In the genomic region with DNA sequence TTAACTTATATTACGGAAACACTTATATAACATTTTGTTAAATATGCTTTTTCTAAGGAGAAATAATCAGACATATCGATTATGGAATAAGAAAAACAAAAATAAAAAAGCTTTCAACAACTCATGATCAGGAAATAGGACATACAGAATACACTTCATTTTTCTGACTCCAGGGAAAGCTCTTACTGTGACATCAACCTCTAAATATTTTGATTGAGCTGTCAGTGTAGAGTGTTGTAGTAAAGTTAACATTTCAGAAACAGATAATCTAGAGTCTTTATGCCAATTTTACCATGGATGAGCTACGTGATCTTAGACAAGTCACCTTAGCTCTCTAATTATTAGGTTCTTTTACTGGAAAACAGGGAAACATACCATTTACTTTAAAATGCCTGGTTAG, we compare ENCODE assay signal across 26 cellular contexts.
"Had no signal": no experiment of that assay in that cellular context is flagged by ENCODE, and none has a peak within 500 bp of the region (broad histone marks: within the 10 kb centered on the region; RNA-seq: fewer than 3 reads in every experiment).

No MANE protein-coding gene starts in this region.

- H3K36me3 ChIP-seq: stomach, suprapubic skin, thoracic aorta, thyroid gland, tibial artery, tibial nerve, transverse colon, upper lobe of left lung, upper lobe of right lung, uterus, vagina had no signal

- H3K4me3 ChIP-seq: stomach, suprapubic skin, testis, thoracic aorta, thyroid gland, tibial artery, tibial nerve, transverse colon, upper lobe of left lung, upper lobe of right lung, uterus, vagina had no signal

- ATAC-seq: stimulated activated effector memory CD8-positive, alpha-beta T cell treated with anti-CD3 and anti-CD28 coated beads, Interleukin-12 subunit alpha, Interleukin-12 subunit beta, amount 100 ng/mL, for 72 hours; stimulated activated memory B cell treated with anti-CD40 and anti-IgM and Interleukin-4, amounts not matched to agents 10 μg/mL and 1 μg/mL and 100 μg/mL, for 72 hours; stimulated activated naive B cell treated with anti-CD40 and anti-IgM and Interleukin-4, amounts not matched to agents 10 μg/mL and 1 μg/mL and 100 μg/mL, for 72 hours; stimulated activated naive CD8-positive, alpha-beta T cell treated with anti-CD3 and anti-CD28 coated beads, Interleukin-15, amount 100 ng/mL, for 72 hours; stimulated activated naive CD8-positive, alpha-beta T cell treated with anti-CD3 and anti-CD28 coated beads, Interleukin-15, Interleukin-2, amounts not matched to agents 100 U/mL and 50 U/mL, for 24 hours; upper lobe of right lung had no signal

- H3K4me1 ChIP-seq: stomach, suprapubic skin, testis, thyroid gland, tibial artery, tibial nerve, transverse colon, upper lobe of left lung, upper lobe of right lung, uterus, vagina had no signal

- H3K9me3 ChIP-seq: stomach, suprapubic skin, testis, thoracic aorta, thyroid gland, tibial artery, tibial nerve, transverse colon, upper lobe of left lung, upper lobe of right lung, uterus, vagina had no signal

- H3K27ac ChIP-seq: stomach, suprapubic skin, testis, thoracic aorta, thyroid gland, tibial artery, tibial nerve, transverse colon, upper lobe of left lung, upper lobe of right lung, uterus, vagina had no signal

- DNase-seq: stimulated activated CD4-positive, alpha-beta T cell treated with anti-CD3 and anti-CD28 coated beads, Interleukin-2, amount 100 ng/mL, for 48 hours; stimulated activated CD4-positive, alpha-beta T cell treated with anti-CD3 and anti-CD28 coated beads, Interleukin-4, amount 100 ng/mL, for 1 hour; stimulated activated CD4-positive, alpha-beta T cell treated with anti-CD3 and anti-CD28 coated beads, Interleukin-4, amount 100 ng/mL, for 24 hours; stimulated activated CD4-positive, alpha-beta T cell treated with anti-CD3 and anti-CD28 coated beads, Interleukin-4, amount 100 ng/mL, for 4 hours; stimulated activated CD8-positive, alpha-beta memory T cell treated with anti-CD3 and anti-CD28 coated beads, Interleukin-4, amount 100 ng/mL, for 48 hours; stimulated activated naive B cell treated with anti-CD40 and anti-IgM and Interleukin-4, amounts not matched to agents 10 μg/mL and 1 μg/mL and 100 μg/mL, for 72 hours; stimulated activated naive CD4-positive, alpha-beta T cell; stimulated activated naive CD4-positive, alpha-beta T cell treated with Interleukin-2 at 50 U/mL for 16 hours; stimulated activated naive CD8-positive, alpha-beta T cell treated with anti-CD3 and anti-CD28 coated beads, Interleukin-15, amount 100 ng/mL, for 72 hours; stimulated activated naive CD8-positive, alpha-beta T cell treated with anti-CD3 and anti-CD28 coated beads, Interleukin-15, Interleukin-2, amounts not matched to agents 100 U/mL and 50 U/mL, for 24 hours; stomach; substantia nigra; testis; thyroid gland; tibial artery; transverse colon; trophoblast cell; upper lobe of left lung; upper lobe of right lung; uterus had no signal

- H3K27me3 ChIP-seq: suprapubic skin, testis, thyroid gland, tibial artery, tibial nerve, transverse colon, upper lobe of left lung, upper lobe of right lung, uterus, vagina had no signal
